ENCODE assay signal across 21 cellular contexts in genomic region chr2:155382781-155383180, GRCh38.
"Had no signal": no experiment of that assay in that cellular context is flagged by ENCODE, and none has a peak within 500 bp of the region (broad histone marks: within the 10 kb centered on the region; RNA-seq: fewer than 3 reads in every experiment).

No MANE protein-coding gene starts in this region.

- H3K4me3 ChIP-seq: ascending aorta, breast epithelium, heart left ventricle, ovary, right lobe of liver, smooth muscle cell, tibial nerve, vagina had no signal

- H3K36me3 Mint-ChIP-seq: activated naive CD4-positive, alpha-beta T cell treated with anti-CD3 and anti-CD28 coated beads, Interleukin-2, amount 10 ng/mL, durations not matched to agents 7 days and 5 days; naive B cell had no signal

- H3K4me2 ChIP-seq: smooth muscle cell had no signal

- H3K4me1 ChIP-seq: ascending aorta, breast epithelium, heart left ventricle, right lobe of liver, vagina had no signal

- DNase-seq: activated CD4-positive, alpha-beta T cell treated with anti-CD3 and anti-CD28 coated beads, Interleukin-2, amount 50 U/mL, for 48 hours; activated naive CD4-positive, alpha-beta T cell treated with anti-CD3 and anti-CD28 coated beads, Interleukin-2, amount 10 ng/mL, durations not matched to agents 7 days and 5 days; dermis blood vessel endothelial cell; effector memory CD8-positive, alpha-beta T cell; heart left ventricle; naive B cell; ovary; right lobe of liver; stimulated activated CD4-positive, alpha-beta T cell treated with anti-CD3 and anti-CD28 coated beads, Interleukin-4, amount 100 ng/mL, for 4 hours; stimulated activated CD8-positive, alpha-beta memory T cell treated with anti-CD3 and anti-CD28 coated beads, Interleukin-4, amount 100 ng/mL, for 48 hours; stimulated activated naive CD4-positive, alpha-beta T cell treated with Interleukin-2 at 50 U/mL for 16 hours; substantia nigra had no signal

- H3K4me3 Mint-ChIP-seq: activated naive CD4-positive, alpha-beta T cell treated with anti-CD3 and anti-CD28 coated beads, Interleukin-2, amount 10 ng/mL, durations not matched to agents 7 days and 5 days; effector memory CD8-positive, alpha-beta T cell; naive B cell had no signal

- H3K27ac ChIP-seq: ascending aorta, breast epithelium, epithelial cell of prostate, heart left ventricle, ovary, right lobe of liver, tibial nerve, vagina, VCaP had no signal

- H3K36me3 ChIP-seq: ascending aorta, breast epithelium, heart left ventricle, ovary, right lobe of liver, tibial nerve, vagina had no signal

- H3K27me3 Mint-ChIP-seq: activated naive CD4-positive, alpha-beta T cell treated with anti-CD3 and anti-CD28 coated beads, Interleukin-2, amount 10 ng/mL, durations not matched to agents 7 days and 5 days; effector memory CD8-positive, alpha-beta T cell had no signal

- H3K9me3 ChIP-seq: ascending aorta, breast epithelium, heart left ventricle, ovary, right lobe of liver, tibial nerve, vagina had no signal

- H3K27ac Mint-ChIP-seq: activated naive CD4-positive, alpha-beta T cell treated with anti-CD3 and anti-CD28 coated beads, Interleukin-2, amount 10 ng/mL, durations not matched to agents 7 days and 5 days; activated T-helper 2 cell treated with anti-CD3 and anti-CD28 coated beads, Interferon-gamma antibody, Interleukin-2, Interleukin-4, amounts not matched to agents 10 μg/mL and 5 μg/mL and 100 μg/mL, durations not matched to agents 14 hours and 24 hours and 36 hours; effector memory CD8-positive, alpha-beta T cell; naive B cell had no signal

- H3K9me3 Mint-ChIP-seq: activated naive CD4-positive, alpha-beta T cell treated with anti-CD3 and anti-CD28 coated beads, Interleukin-2, amount 10 ng/mL, durations not matched to agents 7 days and 5 days; activated T-helper 2 cell treated with anti-CD3 and anti-CD28 coated beads, Interferon-gamma antibody, Interleukin-2, Interleukin-4, amounts not matched to agents 10 μg/mL and 5 μg/mL and 100 μg/mL, durations not matched to agents 14 hours and 24 hours and 36 hours; effector memory CD8-positive, alpha-beta T cell; naive B cell had no signal

- H3K27me3 ChIP-seq: ascending aorta, breast epithelium, heart left ventricle, ovary, right lobe of liver, tibial nerve, vagina had no signal

- H3K4me1 Mint-ChIP-seq: activated naive CD4-positive, alpha-beta T cell treated with anti-CD3 and anti-CD28 coated beads, Interleukin-2, amount 10 ng/mL, durations not matched to agents 7 days and 5 days; naive B cell had no signal

- ATAC-seq: effector memory CD8-positive, alpha-beta T cell; heart left ventricle; left lobe of liver; right lobe of liver had no signal
